14 cellular contexts compared by ENCODE assay signal in the genomic region with DNA sequence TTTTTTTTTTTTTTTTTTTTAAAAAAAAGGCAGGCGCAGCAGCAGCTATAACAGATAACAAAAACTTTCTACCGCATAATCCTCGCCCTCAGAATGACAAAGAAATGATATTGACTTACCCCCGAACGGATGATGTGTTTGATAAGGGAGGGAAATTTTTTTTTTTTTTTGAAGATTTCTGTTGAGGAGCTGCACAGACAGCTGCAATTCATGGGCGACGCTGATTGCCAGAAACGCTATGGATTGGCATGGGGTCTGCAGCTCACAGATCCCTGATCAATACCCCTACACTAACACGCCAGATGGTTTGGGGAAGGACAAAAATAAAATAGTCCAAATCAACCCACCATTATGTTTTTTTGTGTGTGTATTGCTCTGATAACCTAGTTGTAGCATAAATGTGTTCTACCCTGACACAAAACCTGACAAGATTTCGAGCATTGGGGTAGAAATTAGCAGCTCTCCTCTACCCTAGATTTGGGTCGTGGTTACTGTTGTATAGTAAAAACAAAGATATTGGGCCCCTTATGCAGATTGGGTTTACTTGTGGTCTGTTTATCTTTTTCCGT. TPM values are rescaled to one million over a fixed set of nuclear protein-coding genes. Genes with fewer than 3 reads are reported as not detected.
DNase-seq lines count a peak whose midpoint lies in the region; ATAC-seq lines count a peak whose summit lies in the region.
"Had no signal": no experiment of that assay in that cellular context is flagged by ENCODE, and none has a peak within 500 bp of the region (broad histone marks: within the 10 kb centered on the region; RNA-seq: fewer than 3 reads in every experiment).

No MANE protein-coding gene starts in this region.

- no peak overlapping the region for H3K4ac ChIP-seq in mesendoderm (ENCODE audit: low read depth, low read length)

- H2BK5ac ChIP-seq in mesendoderm (ENCODE audit: low read length) = no peak overlapping the region

- no peaks in the 10 kb centered on the region for H3K27me3 ChIP-seq in Karpas-422 (ENCODE audit: low read length)
- H3K27me3 ChIP-seq in mesendoderm (ENCODE audit: insufficient read depth, low read length, poor library complexity) = peaks cover 48% of the 10 kb centered on the region

- H4K20me1 ChIP-seq in Karpas-422 (ENCODE audit: insufficient read depth, low read depth, low read length) = no peaks in the 10 kb centered on the region

- no peak overlapping the region for H3K23ac ChIP-seq in mesendoderm (ENCODE audit: low read length)

- no peak overlapping the region for H3K9ac ChIP-seq in Karpas-422 (ENCODE audit: low read length)
- no peak overlapping the region for H3K9ac ChIP-seq in mesendoderm (ENCODE audit: low read length)
- H3K9ac ChIP-seq: BLaER1 had no signal

- H3K27me3 Mint-ChIP-seq in activated T-helper 1 cell treated with anti-CD3 and anti-CD28 coated beads, Interleukin-12 subunit alpha, Interleukin-12 subunit beta, Interleukin-2, Interleukin-4 antibody, amounts not matched to agents 30 ng/mL and 10 ng/mL and 1 ng/mL, durations not matched to agents 14 hours and 24 hours and 36 hours (ENCODE audit: insufficient read depth) = peaks cover 69% of the 10 kb centered on the region

- H3K9me3 ChIP-seq in Karpas-422 (ENCODE audit: low read length) = no peaks in the 10 kb centered on the region

- H3K79me2 ChIP-seq in Karpas-422 (ENCODE audit: low read length) (no peaks in the 10 kb centered on the region), mesendoderm (ENCODE audit: control insufficient read depth, insufficient read depth, low read length) (no peaks in the 10 kb centered on the region)

- no peak overlapping the region for H4K8ac ChIP-seq in mesendoderm (ENCODE audit: low read depth, low read length)

- no CpG with 5 or more reads among the region's 12 CpGs for WGBS in mesendoderm (ENCODE audit: extremely low coverage, insufficient coverage, low lambda C conversion rate)

- H3K27ac Mint-ChIP-seq in activated T-helper 1 cell treated with anti-CD3 and anti-CD28 coated beads, Interleukin-12 subunit alpha, Interleukin-12 subunit beta, Interleukin-2, Interleukin-4 antibody, amounts not matched to agents 30 ng/mL and 10 ng/mL and 1 ng/mL, durations not matched to agents 14 hours and 24 hours and 36 hours = peak overlapping the region; percentile 48

- H3K18ac ChIP-seq in mesendoderm (ENCODE audit: low read length) = no peak overlapping the region

- DNase-seq in Karpas-422 = peak; percentile 14
- DNase-seq in activated T-helper 1 cell treated with anti-CD3 and anti-CD28 coated beads, Interleukin-12 subunit alpha, Interleukin-12 subunit beta, Interleukin-2, Interleukin-4 antibody, amounts not matched to agents 30 ng/mL and 10 ng/mL and 1 ng/mL, durations not matched to agents 14 hours and 24 hours and 36 hours (ENCODE audit: low spot score) = no peak
- DNase-seq in mesendoderm = peak; percentile 2
- no peak for DNase-seq in NCI-H2107 treated with DMSO at 0.1 percent for 48 hours (lab: John Stamatoyannopoulos, UW; ENCODE audit: unreplicated experiment)
- DNase-seq in left ventricle myocardium superior = no peak
- DNase-seq in activated T-cell treated with anti-CD3 and anti-CD28 coated beads for 4 hours = no peak
- DNase-seq: DMS153, EL, KG1, NCI-H1092, NCI-H187 treated with DMSO at 0.1 percent for 48 hours, NCI-H510A treated with DMSO at 0.1 percent for 48 hours had no signal

- H3K27ac ChIP-seq in Karpas-422 (ENCODE audit: low read length) = no peak overlapping the region
- H3K27ac ChIP-seq in mesendoderm (ENCODE audit: low read depth, low read length) = no peak overlapping the region
- H3K27ac ChIP-seq: BLaER1 had no signal

- H2AFZ ChIP-seq in Karpas-422 (ENCODE audit: low read length) = no peak overlapping the region

- H3K9me3 Mint-ChIP-seq in activated T-helper 1 cell treated with anti-CD3 and anti-CD28 coated beads, Interleukin-12 subunit alpha, Interleukin-12 subunit beta, Interleukin-2, Interleukin-4 antibody, amounts not matched to agents 30 ng/mL and 10 ng/mL and 1 ng/mL, durations not matched to agents 14 hours and 24 hours and 36 hours = peaks cover 8% of the 10 kb centered on the region

- H3K4me1 ChIP-seq in Karpas-422 (ENCODE audit: low read length) (peaks cover 3% of the 10 kb centered on the region), mesendoderm (ENCODE audit: control insufficient read depth, low read depth, low read length) (peaks cover 4% of the 10 kb centered on the region)

- no peak overlapping the region for H2BK120ac ChIP-seq in mesendoderm (ENCODE audit: low read depth, low read length)

- H3K9me2 ChIP-seq in Karpas-422 (replicated peaks; ENCODE audit: insufficient read depth, low read length) = no peaks in the 10 kb centered on the region

- no peak overlapping the region for H2BK15ac ChIP-seq in mesendoderm (replicated peaks; ENCODE audit: low read depth)

- no peaks in the 10 kb centered on the region for H3K4me1 Mint-ChIP-seq in activated T-helper 1 cell treated with anti-CD3 and anti-CD28 coated beads, Interleukin-12 subunit alpha, Interleukin-12 subunit beta, Interleukin-2, Interleukin-4 antibody, amounts not matched to agents 30 ng/mL and 10 ng/mL and 1 ng/mL, durations not matched to agents 14 hours and 24 hours and 36 hours (ENCODE audit: low read depth)

- no peak overlapping the region for H4K5ac ChIP-seq in mesendoderm (ENCODE audit: low read length)

- no peaks in the 10 kb centered on the region for H3K36me3 ChIP-seq in Karpas-422 (ENCODE audit: insufficient read depth, low read length)
- no peaks in the 10 kb centered on the region for H3K36me3 ChIP-seq in mesendoderm (ENCODE audit: control insufficient read depth, insufficient read depth, low read length)
- H3K36me3 ChIP-seq: BLaER1 had no signal

- H2AK5ac ChIP-seq in mesendoderm (ENCODE audit: low read length) = no peak overlapping the region

- H3K4me2 ChIP-seq in Karpas-422 (ENCODE audit: low read depth, low read length, poor library complexity, severe bottlenecking) (no peak overlapping the region), mesendoderm (ENCODE audit: low read length) (no peak overlapping the region)
- H3K4me2 ChIP-seq: BLaER1 had no signal

- H3K4me3 ChIP-seq in Karpas-422 (ENCODE audit: low read length) = no peak overlapping the region
- no peak overlapping the region for H3K4me3 ChIP-seq in mesendoderm (ENCODE audit: low read length)
- H3K4me3 ChIP-seq: BLaER1 had no signal

- no peak overlapping the region for H3K56ac ChIP-seq in mesendoderm (ENCODE audit: low read length)

- peaks cover 5% of the 10 kb centered on the region for H3K36me3 Mint-ChIP-seq in activated T-helper 1 cell treated with anti-CD3 and anti-CD28 coated beads, Interleukin-12 subunit alpha, Interleukin-12 subunit beta, Interleukin-2, Interleukin-4 antibody, amounts not matched to agents 30 ng/mL and 10 ng/mL and 1 ng/mL, durations not matched to agents 14 hours and 24 hours and 36 hours (ENCODE audit: low read depth)

- H3K4me3 Mint-ChIP-seq in activated T-helper 1 cell treated with anti-CD3 and anti-CD28 coated beads, Interleukin-12 subunit alpha, Interleukin-12 subunit beta, Interleukin-2, Interleukin-4 antibody, amounts not matched to agents 30 ng/mL and 10 ng/mL and 1 ng/mL, durations not matched to agents 14 hours and 24 hours and 36 hours = no peak overlapping the region

- ATAC-seq in GM18511 (IDR thresholded peaks at IDR 0.05; ENCODE audit: unreplicated experiment) (no peak), left ventricle myocardium superior (no peak)

- no peaks in the 10 kb centered on the region for H3K79me1 ChIP-seq in mesendoderm (ENCODE audit: low read length)

- intact Hi-C loops in activated T-helper 1 cell treated with anti-CD3 and anti-CD28 coated beads, Interleukin-12 subunit alpha, Interleukin-12 subunit beta, Interleukin-2, Interleukin-4 antibody, amounts not matched to agents 30 ng/mL and 10 ng/mL and 1 ng/mL, durations not matched to agents 14 hours and 24 hours and 36 hours (cut with micrococcal nuclease) = loop anchor here (5.0 to 10.0 kb wide), 3 partner anchors 79 to 1847 kb away; a partner anchor contains a TSS
- intact Hi-C loops in left ventricle myocardium superior (cut with micrococcal nuclease) = no loop called here

RNA-seq across cellular contexts. Expression of a gene that starts 3.6 kb away (rescaled TPM):
- total RNA-seq in Karpas-422 (2014; rRNA removed; shearing (Covaris generic); ENCODE audit: low replicate concordance) = not detected in 2 replicates
- under 0.01 TPM in 1 of 2 replicates, not detected in the other for total RNA-seq in activated T-helper 1 cell treated with anti-CD3 and anti-CD28 coated beads, Interleukin-12 subunit alpha, Interleukin-12 subunit beta, Interleukin-2, Interleukin-4 antibody, amounts not matched to agents 30 ng/mL and 10 ng/mL and 1 ng/mL, durations not matched to agents 14 hours and 24 hours and 36 hours
- 1.7 TPM for polyA plus RNA-seq in mesendoderm (2013, experiment 1 of 2)
- polyA plus RNA-seq in mesendoderm (2013, experiment 2 of 2) = 1.6 TPM
- 0.02 TPM for total RNA-seq in left ventricle myocardium superior

Comparison
In these comparisons a context has a peak if more than half of its experiments do, and no peak if none do; other contexts are left out.
1. DNase-seq: peak in Karpas-422 (single experiment) and mesendoderm (single experiment); none in activated T-helper 1 cell treated with anti-CD3 and anti-CD28 coated beads, Interleukin-12 subunit alpha, Interleukin-12 subunit beta, Interleukin-2, Interleukin-4 antibody, amounts not matched to agents 30 ng/mL and 10 ng/mL and 1 ng/mL, durations not matched to agents 14 hours and 24 hours and 36 hours (single experiment), NCI-H2107 treated with DMSO at 0.1 percent for 48 hours (single experiment), left ventricle myocardium superior (single experiment) and activated T-cell treated with anti-CD3 and anti-CD28 coated beads for 4 hours (single experiment).